33 cellular contexts compared by ENCODE assay signal in the genomic region with DNA sequence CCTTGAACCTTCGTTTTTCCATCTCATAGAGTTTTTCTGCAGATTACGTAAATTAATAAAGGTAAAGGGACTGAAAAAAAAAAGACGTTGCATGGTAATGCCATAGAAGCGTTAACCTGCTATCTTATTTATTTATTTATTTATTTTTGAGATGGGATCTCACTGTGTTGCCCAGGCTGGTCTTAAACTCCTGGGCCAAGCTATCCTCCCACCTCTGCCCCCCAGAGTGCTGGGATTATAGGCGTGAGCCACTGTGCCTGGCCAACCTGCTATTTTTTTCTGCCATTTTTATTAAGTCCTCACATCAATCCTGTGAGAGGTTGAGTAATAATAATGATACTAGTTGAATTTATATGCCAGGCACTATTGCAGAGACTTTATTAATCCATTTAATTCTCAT.
"Had no signal": no experiment of that assay in that cellular context is flagged by ENCODE, and none has a peak within 500 bp of the region (broad histone marks: within the 10 kb centered on the region; RNA-seq: fewer than 3 reads in every experiment).

No MANE protein-coding gene starts in this region.

- DNase-seq: activated CD4-positive, alpha-beta memory T cell treated with anti-CD3 and anti-CD28 coated beads, Interleukin-2, amount 10 ng/mL, durations not matched to agents 7 days and 5 days; activated CD4-positive, alpha-beta T cell treated with anti-CD3 and anti-CD28 coated beads for 1 hour; activated CD4-positive, alpha-beta T cell treated with anti-CD3 and anti-CD28 coated beads for 48 hours; activated CD4-positive, CD25-positive, alpha-beta regulatory T cell; activated CD8-positive, alpha-beta memory T cell treated with anti-CD3 and anti-CD28 coated beads for 24 hours; activated CD8-positive, alpha-beta memory T cell treated with anti-CD3 and anti-CD28 coated beads, Interleukin-2, amount 10 ng/mL, durations not matched to agents 7 days and 5 days; activated CD8-positive, alpha-beta memory T cell treated with anti-CD3 and anti-CD28 coated beads, Interleukin-2, amount 50 U/mL, for 48 hours; activated effector memory CD4-positive, alpha-beta T cell treated with anti-CD3 and anti-CD28 coated beads, Interleukin-2, amount 50 U/mL, for 16 hours; activated naive CD4-positive, alpha-beta T cell; activated naive CD4-positive, alpha-beta T cell treated with anti-CD3 and anti-CD28 coated beads, Interleukin-2, amount 50 U/mL, for 16 hours; activated naive CD8-positive, alpha-beta T cell treated with anti-CD3 and anti-CD28 coated beads for 36 hours; activated T-cell treated with anti-CD3 and anti-CD28 coated beads, Interleukin-2, amount 50 U/mL, for 48 hours; amygdala; Karpas-422; KBM-7; MM.1S; MV-4-11; NCI-H1092 treated with DMSO at 0.1 percent for 48 hours; NCI-H1417; NCI-H146; NCI-H187; NCI-H2029 treated with DMSO at 0.1 percent for 48 hours; NCI-H2107; NCI-H2171; NCI-H510A treated with DMSO at 0.1 percent for 48 hours; NCI-H69; SHP77; SJCRH30; T1000; WERI-Rb-1 had no signal

- H3K9me3 ChIP-seq: ascending aorta, SJCRH30 had no signal

- H3K4me3 Mint-ChIP-seq: activated CD4-positive, alpha-beta memory T cell treated with anti-CD3 and anti-CD28 coated beads, Interleukin-2, amount 10 ng/mL, durations not matched to agents 7 days and 5 days; activated CD8-positive, alpha-beta memory T cell treated with anti-CD3 and anti-CD28 coated beads, Interleukin-2, amount 10 ng/mL, durations not matched to agents 7 days and 5 days; activated naive CD8-positive, alpha-beta T cell treated with anti-CD3 and anti-CD28 coated beads for 36 hours had no signal

- H3K4me1 ChIP-seq: ascending aorta had no signal

- H3K27me3 Mint-ChIP-seq: activated CD4-positive, alpha-beta memory T cell treated with anti-CD3 and anti-CD28 coated beads, Interleukin-2, amount 10 ng/mL, durations not matched to agents 7 days and 5 days; activated CD8-positive, alpha-beta memory T cell treated with anti-CD3 and anti-CD28 coated beads, Interleukin-2, amount 10 ng/mL, durations not matched to agents 7 days and 5 days; activated naive CD8-positive, alpha-beta T cell treated with anti-CD3 and anti-CD28 coated beads for 36 hours had no signal

- H3K27ac ChIP-seq: ascending aorta, SJCRH30, SK-N-MC, WERI-Rb-1 had no signal

- H3K27me3 ChIP-seq: ascending aorta, SJCRH30 had no signal

- H3K27ac Mint-ChIP-seq: activated CD4-positive, alpha-beta memory T cell treated with anti-CD3 and anti-CD28 coated beads, Interleukin-2, amount 10 ng/mL, durations not matched to agents 7 days and 5 days; activated CD8-positive, alpha-beta memory T cell treated with anti-CD3 and anti-CD28 coated beads, Interleukin-2, amount 10 ng/mL, durations not matched to agents 7 days and 5 days; activated naive CD8-positive, alpha-beta T cell treated with anti-CD3 and anti-CD28 coated beads for 36 hours had no signal

- H3K4me3 ChIP-seq: ascending aorta, SJCRH30, SK-N-MC had no signal

- ATAC-seq: activated CD8-positive, alpha-beta memory T cell treated with anti-CD3 and anti-CD28 coated beads, Interleukin-2, amount 10 ng/mL, durations not matched to agents 7 days and 5 days; Panc1 had no signal

- H3K9me3 Mint-ChIP-seq: activated CD4-positive, alpha-beta memory T cell treated with anti-CD3 and anti-CD28 coated beads, Interleukin-2, amount 10 ng/mL, durations not matched to agents 7 days and 5 days; activated naive CD8-positive, alpha-beta T cell treated with anti-CD3 and anti-CD28 coated beads for 36 hours had no signal
